ENCODE assay signal across 8 cellular contexts in the genomic region with DNA sequence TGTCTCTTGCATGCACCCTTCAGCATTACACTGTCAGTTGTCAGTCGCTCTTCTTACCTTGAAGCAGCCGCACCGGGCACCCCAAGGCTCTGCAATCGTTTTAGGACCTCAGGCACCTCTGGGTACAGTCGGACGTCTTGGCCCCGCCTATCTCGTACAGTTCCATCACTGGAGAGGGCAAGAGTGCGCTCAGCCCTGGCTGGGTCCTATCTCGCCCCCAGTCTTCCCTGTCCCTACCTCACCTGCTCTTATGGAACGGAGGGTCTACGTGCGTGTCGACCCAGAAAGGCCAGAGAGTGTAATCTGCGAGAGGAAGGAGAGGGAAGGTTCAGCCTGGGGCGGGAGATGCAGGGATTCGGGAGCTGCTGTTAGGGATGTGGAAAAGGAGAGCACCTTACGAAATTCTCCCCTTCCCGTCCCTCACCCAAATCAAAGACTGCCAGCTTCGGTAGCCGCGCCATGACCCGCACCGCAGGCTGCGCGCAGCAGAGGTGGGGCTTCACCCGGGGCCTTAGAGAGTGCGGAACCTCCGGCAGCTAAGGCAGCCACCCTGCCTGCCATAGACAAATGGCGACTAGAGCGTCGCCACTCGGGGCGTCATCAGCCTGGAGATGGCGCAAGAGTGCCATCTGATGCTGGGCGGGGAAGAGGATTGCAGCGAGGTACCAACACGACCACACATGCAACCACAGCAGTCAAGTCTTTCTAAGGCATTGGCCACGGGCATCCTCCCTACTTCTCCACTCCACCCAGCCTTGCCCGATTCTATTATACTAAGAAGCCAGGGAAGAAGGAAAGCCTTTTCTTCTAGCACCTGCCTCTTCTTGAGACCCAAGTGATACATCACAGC. TPM values are rescaled to one million over a fixed set of nuclear protein-coding genes. Genes with fewer than 3 reads are reported as not detected.
DNase-seq lines count a peak whose midpoint lies in the region; ATAC-seq and TF ChIP-seq lines count a peak whose summit lies in the region.

MDP1 (minus strand) TSS at position 572 of the 850 bp plus-strand sequence; CDS start at position 461, 111 bp downstream.

- H3K79me2 ChIP-seq in DND-41 (ENCODE audit: insufficient read depth, low read length), result peaks cover 54% of the 10 kb centered on the region

- H3K4me1 ChIP-seq in DND-41 (ENCODE audit: insufficient read depth, low read length), result peaks cover 47% of the 10 kb centered on the region
- H3K4me1 ChIP-seq in Peyer's patch, result peaks cover 0 to 22% (median 3%) of the 10 kb centered on the region in 4 donors

- peak within 1 kb of the TSS; percentile 84 for H3K9ac ChIP-seq in DND-41 (ENCODE audit: low read depth, low read length)

- H3K36me3 ChIP-seq in DND-41 (ENCODE audit: insufficient read depth, low read length) (peaks cover 20% of the 10 kb centered on the region), Peyer's patch (peaks cover 0 to 12% (median 0%) of the 10 kb centered on the region in 3 donors)

- no peaks in the 10 kb centered on the region for H3K9me3 ChIP-seq in DND-41 (ENCODE audit: insufficient read depth, low read length, severe bottlenecking)
- H3K9me3 ChIP-seq in Peyer's patch, result no peaks in the 10 kb centered on the region

- H3K27me3 Mint-ChIP-seq in activated T-cell treated with anti-CD3 and anti-CD28 coated beads, Interleukin-2, amount 50 U/mL, for 72 hours (ENCODE audit: low read depth), result no peaks in the 10 kb centered on the region
- H3K27me3 Mint-ChIP-seq in natural killer cell (ENCODE audit: low read depth in 2 of 2), result no peaks in the 10 kb centered on the region

- ATAC-seq in DND-41 (ENCODE audit: insufficient read depth, low read depth) (peak; percentile 73), GM21723 (IDR thresholded peaks at IDR 0.05; ENCODE audit: unreplicated experiment) (peak; percentile 67), natural killer cell (peak; percentile 74 to 86 (median 74))
- peak; percentile 76 to 77 for ATAC-seq in activated T-cell treated with anti-CD3 and anti-CD28 coated beads, Interleukin-2, amount 50 U/mL, for 72 hours (replicated peaks in 1 of 2)

- peaks cover 50% of the 10 kb centered on the region for H3K4me1 Mint-ChIP-seq in activated T-cell treated with anti-CD3 and anti-CD28 coated beads, Interleukin-2, amount 50 U/mL, for 72 hours (ENCODE audit: low read depth)
- peaks cover 48 to 50% of the 10 kb centered on the region in 2 donors for H3K4me1 Mint-ChIP-seq in natural killer cell

- H3K4me3 ChIP-seq in DND-41 (ENCODE audit: low read depth in 1 of 2, low read length in 2 of 2) (peak within 1 kb of the TSS; percentile 61 to 89), Peyer's patch (peak within 1 kb of the TSS; percentile 62 to 90 (median 69))

- no peaks in the 10 kb centered on the region for H4K20me1 ChIP-seq in DND-41 (ENCODE audit: insufficient read depth, low read length)

- H3K27ac ChIP-seq in DND-41 (ENCODE audit: low read length) (peak within 1 kb of the TSS; percentile 80), Peyer's patch (peak within 1 kb of the TSS; percentile 89 to 97 (median 94))

- peak within 1 kb of the TSS; percentile 92 for H3K4me2 ChIP-seq in DND-41 (ENCODE audit: insufficient read depth, low read length)

- peak within 1 kb of the TSS; percentile 79 to 91 for H3K4me3 Mint-ChIP-seq in activated T-cell treated with anti-CD3 and anti-CD28 coated beads, Interleukin-2, amount 50 U/mL, for 72 hours
- peak within 1 kb of the TSS; percentile 90 for H3K4me3 Mint-ChIP-seq in natural killer cell

- H3K9me3 Mint-ChIP-seq in activated T-cell treated with anti-CD3 and anti-CD28 coated beads, Interleukin-2, amount 50 U/mL, for 72 hours, result no peaks in the 10 kb centered on the region
- no peaks in the 10 kb centered on the region for H3K9me3 Mint-ChIP-seq in natural killer cell

- peak; percentile 67 to 76 for TF ChIP-seq POLR2A in Peyer's patch (IDR thresholded peaks at IDR 0.05)

- intact Hi-C loops in natural killer cell (cut with micrococcal nuclease), result loop anchor here (1.0 to 5.0 kb wide), 6 partner anchors 17 to 215 kb away; partner anchors contain the start of genes GMPR2, LTB4R, LTB4R2 and NEDD8

- H3K36me3 Mint-ChIP-seq in activated T-cell treated with anti-CD3 and anti-CD28 coated beads, Interleukin-2, amount 50 U/mL, for 72 hours (ENCODE audit: insufficient read depth in 2 of 2), result peaks cover 5 to 9% of the 10 kb centered on the region in 2 donors
- peaks cover 6% of the 10 kb centered on the region for H3K36me3 Mint-ChIP-seq in natural killer cell

- no peaks in the 10 kb centered on the region for H3K27me3 ChIP-seq in DND-41 (ENCODE audit: insufficient read depth, low read length, poor library complexity)
- no peaks in the 10 kb centered on the region for H3K27me3 ChIP-seq in Peyer's patch

- H2AFZ ChIP-seq in DND-41 (ENCODE audit: low read depth, low read length), result peak within 1 kb of the TSS; percentile 92

- peak within 1 kb of the TSS; percentile 93 for H3K27ac Mint-ChIP-seq in activated T-cell treated with anti-CD3 and anti-CD28 coated beads, Interleukin-2, amount 50 U/mL, for 72 hours
- H3K27ac Mint-ChIP-seq in natural killer cell, result peak within 1 kb of the TSS; percentile 98 to 99

- peak; percentile 91 for TF ChIP-seq CTCF in DND-41 (IDR thresholded peaks at IDR 0.05; ENCODE audit: borderline replicate concordance, extremely low read depth, low read length, poor library complexity, severe bottlenecking)
- peak; percentile 26 to 69 (median 56) for TF ChIP-seq CTCF in Peyer's patch (IDR thresholded peaks at IDR 0.05)
- peak; percentile 61 for TF ChIP-seq CTCF in natural killer cell (IDR thresholded peaks at IDR 0.05)

- DNase-seq in DND-41 (peak; percentile 89), KG1 (lab: John Stamatoyannopoulos, UW) (peak; percentile 74), Peyer's patch (peak; percentile 84 to 94 (median 89)), fibroblast of gingiva (ENCODE audit: low read depth) (peak; percentile 87), natural killer cell (peak; percentile 81)
- peak; percentile 88 to 89 for DNase-seq in activated T-cell treated with anti-CD3 and anti-CD28 coated beads, Interleukin-2, amount 50 U/mL, for 72 hours
- peak; percentile 80 for DNase-seq in stimulated activated naive CD4-positive, alpha-beta T cell treated with Interleukin-2 at 50 U/mL for 16 hours (lab: John Stamatoyannopoulos, UW)

RNA-seq across cellular contexts. Expression of gene MDP1, which starts in this region (rescaled TPM):
- total RNA-seq in Peyer's patch, result 10 to 100 TPM in 2 of 4 donors, 1 to 10 TPM in 2; 7.4 to 17.5 (median 10.5) TPM
- total RNA-seq in activated T-cell treated with anti-CD3 and anti-CD28 coated beads, Interleukin-2, amount 50 U/mL, for 72 hours, result 10 to 100 TPM; 16.8 to 20.2 TPM
- 1 to 10 TPM; 4.0 to 6.1 (median 5.5) TPM for total RNA-seq in natural killer cell

Comparison
In these comparisons a context has a peak if more than half of its experiments do, and no peak if none do; other contexts are left out.
1. Peak in every context shown above with its lines: DNase-seq, ATAC-seq, H3K4me3 ChIP-seq and H3K27ac ChIP-seq.